In the genomic region with DNA sequence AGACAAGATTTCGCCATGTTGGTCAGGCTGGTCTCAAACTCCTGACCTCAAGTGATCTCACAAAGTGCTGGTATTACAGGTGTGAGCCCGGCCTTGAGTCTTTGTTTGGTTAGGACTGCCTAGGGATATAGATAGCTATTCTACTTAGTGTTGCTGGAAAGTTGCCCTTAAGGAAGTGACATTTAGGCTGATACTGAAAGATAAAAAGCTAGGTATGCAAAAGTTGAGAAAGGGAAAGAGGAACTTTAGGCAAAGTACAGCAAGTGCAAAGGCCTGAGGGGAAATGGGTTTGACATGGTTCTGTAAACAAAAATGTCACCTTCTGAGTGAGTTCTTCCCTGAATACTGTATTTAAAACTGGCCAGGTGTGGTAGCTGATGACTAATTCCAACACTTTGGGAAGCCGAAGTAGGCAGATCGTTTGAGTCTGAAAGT, we compare ENCODE assay signal across 9 cellular contexts.
DNase-seq lines count a peak whose midpoint lies in the region; ATAC-seq and TF ChIP-seq lines count a peak whose summit lies in the region.
"Had no signal": no experiment of that assay in that cellular context is flagged by ENCODE, and none has a peak within 500 bp of the region (broad histone marks: within the 10 kb centered on the region; RNA-seq: fewer than 3 reads in every experiment).

No MANE protein-coding gene starts in this region.

- DNase-seq in KG1 (lab: John Stamatoyannopoulos, UW) (peak; percentile 42), dermis microvascular lymphatic vessel endothelial cell (ENCODE audit: low read depth in 2 of 2) (peak; percentile 23 to 61), vagina (ENCODE audit: extremely low spot score in 2 of 2) (no peak), NCI-H1105 (lab: John Stamatoyannopoulos, UW) (no peak)
- DNase-seq in stimulated activated CD4-positive, alpha-beta T cell treated with anti-CD3 and anti-CD28 coated beads, Interleukin-1b, Interleukin-23, amount 100 ng/mL, for 48 hours, result no peak
- DNase-seq: MG63 had no signal

- no peak overlapping the region for H3K4me3 ChIP-seq in vagina
- H3K4me3 ChIP-seq: MG63 had no signal

- TF ChIP-seq POLR2A in vagina (IDR thresholded peaks at IDR 0.05), result no peak

- peak overlapping the region; percentile 77 for H3K27ac ChIP-seq in C4-2B
- H3K27ac ChIP-seq in vagina, result no peak overlapping the region

- H3K36me3 ChIP-seq in vagina, result no peaks in the 10 kb centered on the region

- peak; percentile 62 for ATAC-seq in GM19043 (IDR thresholded peaks at IDR 0.05; ENCODE audit: low read depth, unreplicated experiment)
- ATAC-seq in HG02938 (IDR thresholded peaks at IDR 0.05; ENCODE audit: unreplicated experiment), result no peak

- TF ChIP-seq CTCF in C4-2B (conservative IDR thresholded peaks at IDR 0.05), result no peak
- TF ChIP-seq CTCF in vagina (IDR thresholded peaks at IDR 0.05), result no peak

- no peaks in the 10 kb centered on the region for H3K9me3 ChIP-seq in vagina
- H3K9me3 ChIP-seq: MG63 had no signal

- peaks cover 52% of the 10 kb centered on the region for H3K4me1 ChIP-seq in vagina

- intact Hi-C loops in vagina (cut with DNase I), result no loop called here

- H3K27me3 ChIP-seq in vagina, result no peaks in the 10 kb centered on the region
- H3K27me3 ChIP-seq: MG63 had no signal

Comparison
In these comparisons a context has a peak if more than half of its experiments do, and no peak if none do; other contexts are left out.
1. DNase-seq: peak in KG1 (single experiment) and dermis microvascular lymphatic vessel endothelial cell (2 of 2); none in stimulated activated CD4-positive, alpha-beta T cell treated with anti-CD3 and anti-CD28 coated beads, Interleukin-1b, Interleukin-23, amount 100 ng/mL, for 48 hours (single experiment), vagina (0 of 2) and NCI-H1105 (single experiment).